In the genomic region with DNA sequence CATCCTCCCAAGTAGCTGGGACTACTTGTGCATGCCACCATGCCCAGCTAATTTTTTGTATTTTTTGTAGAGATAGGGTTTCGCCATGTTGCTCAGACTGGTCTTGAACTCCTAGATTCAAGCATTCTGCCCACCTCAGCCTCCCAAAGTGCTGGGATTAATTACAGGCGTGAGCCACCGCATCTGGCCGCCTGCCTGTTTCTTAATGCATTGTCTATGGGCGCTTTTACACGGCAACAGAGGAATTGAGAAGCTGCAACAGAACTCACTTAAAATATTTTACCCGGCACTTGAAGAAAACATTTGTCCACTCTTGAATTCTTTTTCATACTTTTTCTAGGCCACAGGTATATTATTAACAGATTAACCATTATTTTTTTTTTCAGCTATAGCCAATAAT, we compare ENCODE assay signal across 19 cellular contexts. TPM values are rescaled to one million over a fixed set of nuclear protein-coding genes. Genes with fewer than 3 reads are reported as not detected.
A peak's percentile ranks its signal among the peaks of the same experiment; 100 is the strongest.
DNase-seq lines count a peak whose midpoint lies in the region; ATAC-seq and TF ChIP-seq lines count a peak whose summit lies in the region.
"Had no signal": no experiment of that assay in that cellular context is flagged by ENCODE, and none has a peak within 500 bp of the region (broad histone marks: within the 10 kb centered on the region; RNA-seq: fewer than 3 reads in every experiment).

No MANE protein-coding gene starts in this region.

- DNase-seq in activated CD4-positive, alpha-beta memory T cell treated with anti-CD3 and anti-CD28 coated beads, Interleukin-2, amount 10 ng/mL, durations not matched to agents 7 days and 5 days = no peak
- no peak for DNase-seq in activated CD4-positive, alpha-beta memory T cell treated with anti-CD3 and anti-CD28 coated beads for 36 hours
- DNase-seq in HFF-Myc (ENCODE audit: extremely low read depth, low read depth) = peak; percentile 32
- DNase-seq in RWPE2 (ENCODE audit: low spot score) = no peak
- no peak for DNase-seq in mesenchymal stem cell
- no peak for DNase-seq in cerebellum (ENCODE audit: low spot score)
- no peak for DNase-seq in NCI-H187 (lab: John Stamatoyannopoulos, UW)
- DNase-seq: activated effector memory CD4-positive, alpha-beta T cell treated with Interleukin-2 at 50 U/mL for 16 hours; amygdala; Caco-2; cerebellar nuclear complex; endodermal cell; NCI-H2107; substantia nigra had no signal

- H3K18ac ChIP-seq in mesenchymal stem cell (ENCODE audit: low read depth in 1 of 2, low read length in 2 of 2) = no peak overlapping the region

- no peak overlapping the region for H2BK15ac ChIP-seq in mesenchymal stem cell (ENCODE audit: low read depth, poor library complexity, severe bottlenecking)

- no peak overlapping the region for H2BK5ac ChIP-seq in mesenchymal stem cell (ENCODE audit: low read depth, low read length, poor library complexity, severe bottlenecking)

- CTCF ChIA-PET in activated CD4-positive, alpha-beta memory T cell treated with anti-CD3 and anti-CD28 coated beads, Interleukin-2, amount 10 ng/mL, durations not matched to agents 7 days and 5 days (lab: Charles Lee) = interaction anchor here (1.2 to 1.9 kb wide), 2 partner anchors 9 to 43 kb away, joined by 5 to 6 read pairs; a partner anchor contains a TSS
- CTCF ChIA-PET in activated CD4-positive, alpha-beta memory T cell treated with anti-CD3 and anti-CD28 coated beads for 36 hours (lab: Charles Lee) = interaction anchor here (3.5 kb wide), 1 partner anchor 9 kb away, joined by 15 read pairs; a partner anchor contains a TSS

- no peaks in the 10 kb centered on the region for H3K9me3 Mint-ChIP-seq in activated CD4-positive, alpha-beta memory T cell treated with anti-CD3 and anti-CD28 coated beads, Interleukin-2, amount 10 ng/mL, durations not matched to agents 7 days and 5 days
- no peaks in the 10 kb centered on the region for H3K9me3 Mint-ChIP-seq in activated CD4-positive, alpha-beta memory T cell treated with anti-CD3 and anti-CD28 coated beads for 36 hours
- H3K9me3 Mint-ChIP-seq: endodermal cell had no signal

- H3K27me3 Mint-ChIP-seq in activated CD4-positive, alpha-beta memory T cell treated with anti-CD3 and anti-CD28 coated beads, Interleukin-2, amount 10 ng/mL, durations not matched to agents 7 days and 5 days = no peaks in the 10 kb centered on the region
- H3K27me3 Mint-ChIP-seq in activated CD4-positive, alpha-beta memory T cell treated with anti-CD3 and anti-CD28 coated beads for 36 hours = no peaks in the 10 kb centered on the region

- H3K79me1 ChIP-seq in mesenchymal stem cell (replicated peaks; ENCODE audit: low read length, poor library complexity, severe bottlenecking) = no peaks in the 10 kb centered on the region

- WGBS in mesenchymal stem cell = 92% methylated on average over 6 of the region's 7 CpGs

- intact Hi-C loops in activated CD4-positive, alpha-beta memory T cell treated with anti-CD3 and anti-CD28 coated beads for 36 hours (cut with micrococcal nuclease) = loop anchor here (1.0 kb wide), 2 partner anchors 9 to 128 kb away; a partner anchor contains a TSS

- H3K36me3 Mint-ChIP-seq in activated CD4-positive, alpha-beta memory T cell treated with anti-CD3 and anti-CD28 coated beads, Interleukin-2, amount 10 ng/mL, durations not matched to agents 7 days and 5 days (ENCODE audit: low read depth) = peaks cover 2% of the 10 kb centered on the region
- no peaks in the 10 kb centered on the region for H3K36me3 Mint-ChIP-seq in activated CD4-positive, alpha-beta memory T cell treated with anti-CD3 and anti-CD28 coated beads for 36 hours

- peak overlapping the region; percentile 81 for H3K27ac Mint-ChIP-seq in activated CD4-positive, alpha-beta memory T cell treated with anti-CD3 and anti-CD28 coated beads, Interleukin-2, amount 10 ng/mL, durations not matched to agents 7 days and 5 days
- no peak overlapping the region for H3K27ac Mint-ChIP-seq in activated CD4-positive, alpha-beta memory T cell treated with anti-CD3 and anti-CD28 coated beads for 36 hours
- H3K27ac Mint-ChIP-seq: endodermal cell had no signal

- H3K36me3 ChIP-seq in RWPE2 (ENCODE audit: low read depth) (no peaks in the 10 kb centered on the region), mesenchymal stem cell (ENCODE audit: control insufficient read depth in 1 of 2, insufficient read depth in 2 of 2, low read depth in 1 of 2, low read length in 2 of 2) (no peaks in the 10 kb centered on the region)
- H3K36me3 ChIP-seq: neutrophil, right atrium auricular region had no signal

- POLR2A ChIA-PET in activated CD4-positive, alpha-beta memory T cell treated with anti-CD3 and anti-CD28 coated beads, Interleukin-2, amount 10 ng/mL, durations not matched to agents 7 days and 5 days (lab: Charles Lee) = interaction anchor here (1.0 to 4.6 kb wide), 2 partner anchors 9 to 53 kb away, joined by 4 to 49 read pairs; a partner anchor contains a TSS
- POLR2A ChIA-PET in activated CD4-positive, alpha-beta memory T cell treated with anti-CD3 and anti-CD28 coated beads for 36 hours (lab: Charles Lee) = interaction anchor here (0.5 to 1.9 kb wide), 2 partner anchors 9 to 63 kb away, joined by 4 to 10 read pairs; a partner anchor contains a TSS

- H3K9ac ChIP-seq in mesenchymal stem cell (ENCODE audit: low read length) = peak overlapping the region; percentile 73

- no peak overlapping the region for H2BK12ac ChIP-seq in mesenchymal stem cell (ENCODE audit: low read length in 2 of 2)

- peak overlapping the region; percentile 10 for H3K4me2 ChIP-seq in mesenchymal stem cell (ENCODE audit: low read length, poor library complexity, severe bottlenecking)

- no peak overlapping the region for H2BK120ac ChIP-seq in mesenchymal stem cell (ENCODE audit: low read depth, low read length)

- no peak for ATAC-seq in RWPE2 (ENCODE audit: low read depth)
- no peak for ATAC-seq in GM18873 (IDR thresholded peaks at IDR 0.05; ENCODE audit: low FRiP score, unreplicated experiment)

- H4K8ac ChIP-seq in mesenchymal stem cell (ENCODE audit: low read length) = no peak overlapping the region

- H3K4me1 Mint-ChIP-seq in activated CD4-positive, alpha-beta memory T cell treated with anti-CD3 and anti-CD28 coated beads, Interleukin-2, amount 10 ng/mL, durations not matched to agents 7 days and 5 days = peaks cover 54% of the 10 kb centered on the region
- H3K4me1 Mint-ChIP-seq in activated CD4-positive, alpha-beta memory T cell treated with anti-CD3 and anti-CD28 coated beads for 36 hours (ENCODE audit: low read depth) = peaks cover 28% of the 10 kb centered on the region
- H3K4me1 Mint-ChIP-seq: endodermal cell had no signal

- H3K27me3 ChIP-seq in RWPE2 (ENCODE audit: insufficient read depth, poor library complexity, severe bottlenecking) (no peaks in the 10 kb centered on the region), mesenchymal stem cell (ENCODE audit: control insufficient read depth in 1 of 2, insufficient read depth in 1 of 2, low read length in 2 of 2) (no peaks in the 10 kb centered on the region)
- H3K27me3 ChIP-seq: neutrophil, right atrium auricular region had no signal

- no peak overlapping the region for H3K14ac ChIP-seq in mesenchymal stem cell (ENCODE audit: low read length in 2 of 2)

- no peak for TF ChIP-seq CTCF in HFF-Myc (IDR thresholded peaks at IDR 0.05; ENCODE audit: low read depth, low read length, missing control alignments)
- no peak for TF ChIP-seq CTCF in RWPE2 (IDR thresholded peaks at IDR 0.05; ENCODE audit: poor library complexity, severe bottlenecking)

- no peak overlapping the region for H2AFZ ChIP-seq in mesenchymal stem cell (ENCODE audit: low read depth, low read length)

- H3K4me3 Mint-ChIP-seq in activated CD4-positive, alpha-beta memory T cell treated with anti-CD3 and anti-CD28 coated beads, Interleukin-2, amount 10 ng/mL, durations not matched to agents 7 days and 5 days = peak overlapping the region; percentile 51
- no peak overlapping the region for H3K4me3 Mint-ChIP-seq in activated CD4-positive, alpha-beta memory T cell treated with anti-CD3 and anti-CD28 coated beads for 36 hours
- H3K4me3 Mint-ChIP-seq: endodermal cell had no signal

- H3K4me3 ChIP-seq in HFF-Myc (replicated peaks; ENCODE audit: low read depth, low read length) (peak overlapping the region; percentile 30), RWPE2 (ENCODE audit: severe bottlenecking) (no peak overlapping the region), mesenchymal stem cell (ENCODE audit: insufficient read depth in 1 of 2, low read depth in 1 of 2, low read length in 2 of 2) (peak overlapping the region in 1 of 2 experiments; percentile 57)
- H3K4me3 ChIP-seq: right atrium auricular region had no signal

- no peak overlapping the region for H3K23ac ChIP-seq in mesenchymal stem cell (ENCODE audit: low read length in 2 of 2)

- H3K27ac ChIP-seq in RWPE2 (ENCODE audit: poor library complexity, severe bottlenecking) (peak overlapping the region; percentile 80), mesenchymal stem cell (ENCODE audit: low read length, poor library complexity, severe bottlenecking) (peak overlapping the region; percentile 33)
- H3K27ac ChIP-seq: neutrophil, right atrium auricular region had no signal

- no peak overlapping the region for H2AK5ac ChIP-seq in mesenchymal stem cell (ENCODE audit: low read length, severe bottlenecking)

- H3K4me1 ChIP-seq in RWPE2 (ENCODE audit: insufficient read depth, poor library complexity, severe bottlenecking) (peaks cover 26% of the 10 kb centered on the region), mesenchymal stem cell (ENCODE audit: control insufficient read depth, insufficient read depth, low read depth, low read length) (peaks cover 19% of the 10 kb centered on the region)
- H3K4me1 ChIP-seq: right atrium auricular region had no signal

- H3K9me3 ChIP-seq in RWPE2 (ENCODE audit: severe bottlenecking) = no peaks in the 10 kb centered on the region
- H3K9me3 ChIP-seq in mesenchymal stem cell (ENCODE audit: control insufficient read depth, low read length) = no peaks in the 10 kb centered on the region
- H3K9me3 ChIP-seq: Caco-2, neutrophil, right atrium auricular region had no signal

- no peak overlapping the region for H4K91ac ChIP-seq in mesenchymal stem cell (ENCODE audit: low read length)

- H3K4ac ChIP-seq in mesenchymal stem cell (ENCODE audit: low read depth in 1 of 2, low read length in 2 of 2) = no peak overlapping the region

RNA-seq across cellular contexts. Expression of a gene that starts 9.0 kb away (rescaled TPM):
- total RNA-seq in activated CD4-positive, alpha-beta memory T cell treated with anti-CD3 and anti-CD28 coated beads, Interleukin-2, amount 10 ng/mL, durations not matched to agents 7 days and 5 days = 10 to 100 TPM; 49.7 to 56.1 TPM
- 10 to 100 TPM; 40.0 to 43.8 TPM for total RNA-seq in activated CD4-positive, alpha-beta memory T cell treated with anti-CD3 and anti-CD28 coated beads for 36 hours
- 28.3 TPM for polyA plus RNA-seq in mesenchymal stem cell (2013, experiment 1 of 2)
- polyA plus RNA-seq in mesenchymal stem cell (2013, experiment 2 of 2) = 27.8 TPM
- total RNA-seq in cerebellum = 20.7 TPM

RNA-seq across cellular contexts. Expression of a gene that starts 40.6 kb away (rescaled TPM):
- under 1 TPM; 0.08 to 0.10 TPM for total RNA-seq in activated CD4-positive, alpha-beta memory T cell treated with anti-CD3 and anti-CD28 coated beads, Interleukin-2, amount 10 ng/mL, durations not matched to agents 7 days and 5 days
- under 1 TPM in 1 of 2 experiments, not detected in 1; 0.07 TPM for total RNA-seq in activated CD4-positive, alpha-beta memory T cell treated with anti-CD3 and anti-CD28 coated beads for 36 hours
- 0.01 TPM for polyA plus RNA-seq in mesenchymal stem cell (2013, experiment 1 of 2)
- polyA plus RNA-seq in mesenchymal stem cell (2013, experiment 2 of 2) = 0.01 TPM
- 3.5 TPM for total RNA-seq in cerebellum
- total RNA-seq: Caco-2, G401, SK-MEL-5 had no signal

RNA-seq across cellular contexts. Expression of a gene that starts 52.0 kb away (rescaled TPM):
- 10 to 100 TPM; 41.4 to 44.2 TPM for total RNA-seq in activated CD4-positive, alpha-beta memory T cell treated with anti-CD3 and anti-CD28 coated beads, Interleukin-2, amount 10 ng/mL, durations not matched to agents 7 days and 5 days
- total RNA-seq in activated CD4-positive, alpha-beta memory T cell treated with anti-CD3 and anti-CD28 coated beads for 36 hours = 10 to 100 TPM; 49.1 to 50.3 TPM
- 42.8 TPM for polyA plus RNA-seq in mesenchymal stem cell (2013, experiment 1 of 2)
- 39.9 TPM for polyA plus RNA-seq in mesenchymal stem cell (2013, experiment 2 of 2)
- 12.5 TPM for total RNA-seq in cerebellum
